Comparison of ENCODE assay signal across 8 cellular contexts in genomic region chr4:41963105-41963504, GRCh38. TPM values are rescaled to one million over a fixed set of nuclear protein-coding genes. Genes with fewer than 3 reads are reported as not detected.
DNase-seq lines count a peak whose midpoint lies in the region; ATAC-seq and TF ChIP-seq lines count a peak whose summit lies in the region.
"Had no signal": no experiment of that assay in that cellular context is flagged by ENCODE, and none has a peak within 500 bp of the region (broad histone marks: within the 10 kb centered on the region; RNA-seq: fewer than 3 reads in every experiment).

No MANE protein-coding gene starts in this region.

- H3K4me3 ChIP-seq in IMR-90 (ENCODE audit: insufficient read depth, low read depth, low read length) (no peak overlapping the region), astrocyte of the spinal cord (ENCODE audit: low read depth, low read length) (no peak overlapping the region)

- intact Hi-C loops in IMR-90 (cut with micrococcal nuclease), result no loop called here
- intact Hi-C loops in posterior vena cava (cut with DNase I), result loop anchor here in 1 of 2 donors (10.0 kb wide), 1 partner anchor 942 kb away; no protein-coding TSS in a partner anchor

- H3K9me1 ChIP-seq in IMR-90 (ENCODE audit: insufficient read depth, low read length), result no peaks in the 10 kb centered on the region

- H3K4me1 ChIP-seq in IMR-90 (ENCODE audit: control insufficient read depth, insufficient read depth, low read length), result no peaks in the 10 kb centered on the region

- H3K56ac ChIP-seq in IMR-90 (ENCODE audit: extremely low read depth, insufficient read depth, low read length), result no peak overlapping the region

- TF ChIP-seq POLR2A in IMR-90 (IDR thresholded peaks at IDR 0.05; ENCODE audit: low read depth, low read length), result no peak

- no peak overlapping the region for H4K5ac ChIP-seq in IMR-90 (ENCODE audit: low read depth, low read length)

- dilution Hi-C loops in IMR-90 (cut with HindIII; ENCODE audit: low sequenced_read_pairs, unreplicated experiment), result no loop called here

- H4K91ac ChIP-seq in IMR-90 (ENCODE audit: insufficient read depth, low read depth, low read length), result no peak overlapping the region

- H2AK5ac ChIP-seq in IMR-90 (ENCODE audit: low read depth, low read length), result no peak overlapping the region

- H3K36me3 ChIP-seq in IMR-90 (ENCODE audit: control insufficient read depth, insufficient read depth, low read length), result no peaks in the 10 kb centered on the region

- H2AFZ ChIP-seq in IMR-90 (replicated peaks; ENCODE audit: low read length, poor library complexity), result no peak overlapping the region

- TF ChIP-seq RAD21 in IMR-90 (IDR thresholded peaks at IDR 0.05; ENCODE audit: low read length), result no peak

- no peaks in the 10 kb centered on the region for H3K27me3 ChIP-seq in IMR-90 (ENCODE audit: control insufficient read depth, insufficient read depth, low read length)

- no peak overlapping the region for H4K8ac ChIP-seq in IMR-90 (ENCODE audit: low read depth in 2 of 2, low read length in 2 of 2)

- no peak overlapping the region for H3K14ac ChIP-seq in IMR-90 (replicated peaks; ENCODE audit: low read depth, low read length)

- BruUV-seq in IMR-90 (replicated peaks; lab: Mats Ljungman, UMichigan), result no TSS peak

- no peaks in the 10 kb centered on the region for H3K9me3 ChIP-seq in IMR-90 (ENCODE audit: control insufficient read depth, insufficient read depth, low read length)

- POLR2A ChIA-PET in IMR-90 (lab: Charles Lee; ENCODE audit: unreplicated experiment), result no interaction called here

- no peak overlapping the region for H2AK9ac ChIP-seq in IMR-90 (replicated peaks; ENCODE audit: low read depth, low read length, poor library complexity)

- H4K20me1 ChIP-seq in IMR-90 (ENCODE audit: insufficient read depth, low read length), result no peaks in the 10 kb centered on the region

- DNase-seq in DMS53 treated with DMSO at 0.1 percent for 48 hours (lab: John Stamatoyannopoulos, UW; ENCODE audit: unreplicated experiment) (peak; percentile 13), IMR-90 (peak; percentile 10), astrocyte of the spinal cord (ENCODE audit: low read depth, low spot score) (peak; percentile 30), myocyte (ENCODE audit: low read depth) (peak; percentile 16), epidermal melanocyte (ENCODE audit: insufficient read length, low spot score) (no peak), posterior vena cava (ENCODE audit: low spot score) (no peak)
- no peak for DNase-seq in activated CD8-positive, alpha-beta memory T cell treated with anti-CD3 and anti-CD28 coated beads, Interleukin-2, amount 50 U/mL, for 4 hours
- DNase-seq: activated T-cell treated with anti-CD3 and anti-CD28 coated beads, Interleukin-2, amount 50 U/mL, for 72 hours had no signal

- no peak overlapping the region for H3K18ac ChIP-seq in IMR-90 (ENCODE audit: low read depth, low read length)

- H3K23ac ChIP-seq in IMR-90 (ENCODE audit: low read depth, low read length), result no peak overlapping the region

- no peak overlapping the region for H2BK20ac ChIP-seq in IMR-90 (ENCODE audit: low read depth, low read length)

- CTCF ChIA-PET in IMR-90 (lab: Yijun Ruan, JAX), result interaction anchor here (0.6 to 0.9 kb wide), 2 partner anchors 14 to 687 kb away, joined by 3 to 4 read pairs; no protein-coding TSS in a partner anchor

- no peak overlapping the region for H3K4me2 ChIP-seq in IMR-90 (ENCODE audit: low read depth, low read length)

- H2BK120ac ChIP-seq in IMR-90 (ENCODE audit: low read depth, low read length), result no peak overlapping the region

- H2BK5ac ChIP-seq in IMR-90 (ENCODE audit: low read depth, low read length, poor library complexity, severe bottlenecking), result no peak overlapping the region

- H3K9ac ChIP-seq in IMR-90 (ENCODE audit: low read depth, low read length), result no peak overlapping the region

- H2BK15ac ChIP-seq in IMR-90 (ENCODE audit: low read depth, low read length), result no peak overlapping the region

- peak; percentile 39 for TF ChIP-seq CTCF in IMR-90 (conservative IDR thresholded peaks at IDR 0.05; ENCODE audit: low read depth, low read length)
- TF ChIP-seq CTCF in astrocyte of the spinal cord (IDR thresholded peaks at IDR 0.05; ENCODE audit: low read depth, low read length), result peak; percentile 53

- H3K4ac ChIP-seq in IMR-90 (ENCODE audit: low read depth, low read length), result no peak overlapping the region

- H3K79me1 ChIP-seq in IMR-90 (ENCODE audit: low read depth in 1 of 2, low read length in 2 of 2), result no peaks in the 10 kb centered on the region

- no CpG with 5 or more reads among the region's 4 CpGs for WGBS in IMR-90 (ENCODE audit: extremely low coverage in 2 of 2, insufficient read length in 1 of 2), 2 experiments

- no peak for ATAC-seq in IMR-90 (ENCODE audit: low read depth)
- ATAC-seq: activated T-cell treated with anti-CD3 and anti-CD28 coated beads, Interleukin-2, amount 50 U/mL, for 72 hours had no signal

- in situ Hi-C loops in IMR-90 (cut with MboI; ENCODE audit: low sequenced_read_pairs) (no loop called here), astrocyte of the spinal cord (cut with HindIII; ENCODE audit: low sequenced_read_pairs) (no loop called here)

- H3K27ac ChIP-seq in IMR-90 (ENCODE audit: insufficient read depth, low read length), result no peak overlapping the region

TF ChIP-seq in IMR-90, 13 proteins besides CTCF, POLR2A, EP300 and RAD21:
- TF ChIP-seq USF2 (IDR thresholded peaks at IDR 0.05; ENCODE audit: low read depth, low read length) (no peak), RFX5 (IDR thresholded peaks at IDR 0.05; ENCODE audit: low read depth, low read length) (no peak), SMC3 (IDR thresholded peaks at IDR 0.05; ENCODE audit: low read depth, low read length) (no peak), MXI1 (IDR thresholded peaks at IDR 0.05; ENCODE audit: borderline replicate concordance, low read depth, low read length) (no peak), RCOR1 (IDR thresholded peaks at IDR 0.05; ENCODE audit: insufficient replicate concordance, low read length) (no peak), BHLHE40 (IDR thresholded peaks at IDR 0.05; ENCODE audit: low read depth, low read length) (no peak), MAZ (IDR thresholded peaks at IDR 0.05; ENCODE audit: borderline replicate concordance, low read depth, low read length) (no peak), FOS (IDR thresholded peaks at IDR 0.05; ENCODE audit: low read depth, low read length) (no peak), CEBPB (IDR thresholded peaks at IDR 0.05; ENCODE audit: low read depth, low read length) (no peak), MAFK (IDR thresholded peaks at IDR 0.05; ENCODE audit: low read depth, low read length) (no peak)

RNA-seq across cellular contexts. Expression of gene DCAF4L1, which starts 18.5 kb away (rescaled TPM):
- total RNA-seq in IMR-90 (2012; rRNA removed), result under 0.01 and 0.18 TPM in 2 replicates
- polyA plus RNA-seq in IMR-90 (2012; rRNA removed), result 0.03 and 0.07 TPM in 2 replicates
- 0.01 and 0.02 TPM in 2 replicates for polyA plus RNA-seq in IMR-90 (2012; cell fraction: cytosol; rRNA removed)
- 0.26 and 0.30 TPM in 2 replicates for polyA plus RNA-seq in IMR-90 (2012; cell fraction: nucleus; rRNA removed; ENCODE audit: low replicate concordance)
- total RNA-seq in myocyte, result 0.32 and 0.42 TPM in 2 replicates
- polyA plus RNA-seq in myocyte (2012), result 0.11 TPM
- under 1 TPM; 0.28 to 0.33 TPM for total RNA-seq in posterior vena cava

RNA-seq across cellular contexts. Expression of gene SLC30A9, which starts 27.2 kb away (rescaled TPM):
- total RNA-seq in IMR-90 (2012; rRNA removed) (72.6 and 96.7 TPM in 2 replicates), myocyte (65.9 and 72.4 TPM in 2 replicates), posterior vena cava (10 to 100 TPM; 42.1 to 47.4 TPM)
- polyA plus RNA-seq in IMR-90 (2012; rRNA removed), result 26.6 and 32.0 TPM in 2 replicates
- 18.2 and 30.1 TPM in 2 replicates for polyA plus RNA-seq in IMR-90 (2012; cell fraction: cytosol; rRNA removed)
- polyA plus RNA-seq in IMR-90 (2012; cell fraction: nucleus; rRNA removed; ENCODE audit: low replicate concordance), result 14.2 and 16.6 TPM in 2 replicates
- polyA plus RNA-seq in myocyte (2012), result 22.6 TPM

RNA-seq across cellular contexts. Expression of gene TMEM33, which starts 27.9 kb away (rescaled TPM):
- total RNA-seq in IMR-90 (2012; rRNA removed) (45.5 and 49.7 TPM in 2 replicates), myocyte (63.5 and 99.3 TPM in 2 replicates), posterior vena cava (10 to 100 TPM; 34.7 to 35.7 TPM)
- polyA plus RNA-seq in IMR-90 (2012; rRNA removed), result 23.6 and 27.5 TPM in 2 replicates
- 22.2 and 60.3 TPM in 2 replicates for polyA plus RNA-seq in IMR-90 (2012; cell fraction: cytosol; rRNA removed)
- 12.2 and 12.3 TPM in 2 replicates for polyA plus RNA-seq in IMR-90 (2012; cell fraction: nucleus; rRNA removed; ENCODE audit: low replicate concordance)
- polyA plus RNA-seq in myocyte (2012), result 29.4 TPM

Comparison
In these comparisons a context has a peak if more than half of its experiments do, and no peak if none do; other contexts are left out.
1. DNase-seq: peak in DMS53 treated with DMSO at 0.1 percent for 48 hours (single experiment), IMR-90 (single experiment), astrocyte of the spinal cord (single experiment) and myocyte (single experiment); none in epidermal melanocyte (single experiment), activated CD8-positive, alpha-beta memory T cell treated with anti-CD3 and anti-CD28 coated beads, Interleukin-2, amount 50 U/mL, for 4 hours (single experiment) and posterior vena cava (single experiment).